8 cellular contexts compared by ENCODE assay signal in the genomic region with DNA sequence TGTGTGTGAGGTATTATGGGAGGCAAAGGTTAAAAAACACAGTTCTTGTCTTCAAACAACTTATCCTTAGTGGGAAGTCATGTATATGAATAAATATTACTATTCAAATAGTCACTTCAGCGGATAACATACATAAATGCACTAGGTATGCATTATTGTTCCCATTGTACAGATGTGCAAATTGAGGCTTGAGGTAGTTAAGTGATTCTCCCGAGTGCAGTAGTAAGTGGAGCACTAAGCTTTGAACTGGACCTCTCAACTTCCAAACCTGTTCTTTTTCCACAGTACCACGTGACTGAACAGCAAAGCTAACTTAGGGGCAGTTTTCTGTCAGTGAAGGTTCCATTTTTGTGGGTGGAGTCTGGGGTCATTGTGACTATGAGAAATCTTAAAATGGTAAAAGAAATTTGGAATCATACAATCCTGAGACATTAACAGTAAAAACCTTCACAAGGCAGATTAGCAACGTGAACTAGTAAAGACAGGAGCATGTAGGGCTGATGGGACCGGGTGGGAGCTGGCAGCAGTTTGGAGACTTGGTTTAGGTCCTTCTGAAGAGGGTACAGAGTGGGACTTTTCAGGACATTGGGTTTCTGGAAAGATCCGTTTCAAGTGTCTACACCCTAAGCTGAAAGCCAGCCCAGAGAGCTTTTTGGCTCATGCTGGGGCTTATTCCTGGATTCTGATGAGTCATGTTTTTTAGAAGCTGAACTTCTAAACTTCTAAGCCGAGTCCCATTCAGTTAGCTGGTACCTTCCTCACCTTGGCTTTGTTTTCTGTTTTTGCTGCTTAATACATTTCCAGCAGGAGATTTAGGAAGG.
DNase-seq lines count a peak whose midpoint lies in the region; ATAC-seq, FAIRE-seq and TF ChIP-seq lines count a peak whose summit lies in the region.

No MANE protein-coding gene starts in this region.

- no peak for TF ChIP-seq CTCF in astrocyte of the spinal cord (IDR thresholded peaks at IDR 0.05; ENCODE audit: low read depth, low read length)
- no peak for TF ChIP-seq CTCF in lower lobe of right lung (IDR thresholded peaks at IDR 0.05)
- no peak for TF ChIP-seq CTCF in D721Med (IDR thresholded peaks at IDR 0.05; ENCODE audit: insufficient read depth, missing control alignments)

- peak overlapping the region; percentile 32; the same call in 1 of the 2 replicates for H3K4me3 ChIP-seq in ACC112 (ENCODE audit: low read depth, low read length)
- H3K4me3 ChIP-seq in astrocyte of the spinal cord (ENCODE audit: low read depth, low read length): no peak overlapping the region
- no peak overlapping the region for H3K4me3 ChIP-seq in lower lobe of right lung

- intact Hi-C loops in lower lobe of right lung (cut with DNase I): no loop called here

- DNase-seq in HT-29 (ENCODE audit: low spot score) (peak; percentile 43), astrocyte of the spinal cord (ENCODE audit: low read depth, low spot score) (peak; percentile 87), lower lobe of right lung (no peak), D721Med (ENCODE audit: insufficient read length, low spot score) (no peak), KBM-7 (no peak)
- no peak for DNase-seq in activated CD4-positive, CD25-positive, alpha-beta regulatory T cell (lab: John Stamatoyannopoulos, UW)

- H3K27me3 ChIP-seq in ACC112 (ENCODE audit: insufficient read depth, low read length): no peaks in the 10 kb centered on the region
- no peaks in the 10 kb centered on the region for H3K27me3 ChIP-seq in lower lobe of right lung (ENCODE audit: low read depth)

- peak; percentile 40 to 75 for ATAC-seq in lower lobe of right lung
- no peak for ATAC-seq in GM18505 (IDR thresholded peaks at IDR 0.05; ENCODE audit: unreplicated experiment)

- FAIRE-seq in D721Med (lab: Jason Lieb, UNC): no peak

- no peak overlapping the region for H2AFZ ChIP-seq in ACC112 (ENCODE audit: low read length, unreplicated experiment)

- peaks cover 70% of the 10 kb centered on the region for H3K79me2 ChIP-seq in ACC112 (ENCODE audit: control insufficient read depth, insufficient read depth, low read length, unreplicated experiment)

- TF ChIP-seq POLR2A in GM18505 (IDR thresholded peaks at IDR 0.05; ENCODE audit: borderline replicate concordance, extremely low read depth, insufficient read depth, insufficient read length): no peak

- H3K36me3 ChIP-seq in ACC112 (ENCODE audit: insufficient read depth, low read length) (no peaks in the 10 kb centered on the region), lower lobe of right lung (no peaks in the 10 kb centered on the region)

- no peaks in the 10 kb centered on the region for H3K9me3 ChIP-seq in lower lobe of right lung

- H3K4me1 ChIP-seq in ACC112 (ENCODE audit: control insufficient read depth, insufficient read depth, low read length, unreplicated experiment) (peaks cover 59% of the 10 kb centered on the region), lower lobe of right lung (peaks cover 12% of the 10 kb centered on the region)

- in situ Hi-C loops in astrocyte of the spinal cord (cut with HindIII; ENCODE audit: low sequenced_read_pairs): no loop called here
- in situ Hi-C loops in KBM-7 (cut with MboI; ENCODE audit: low pct_unique_long_range_greater_than_20kb, low sequenced_read_pairs): no loop called here

- H3K27ac ChIP-seq in ACC112 (ENCODE audit: low read depth, low read length): peak overlapping the region; percentile 92
- H3K27ac ChIP-seq in lower lobe of right lung: no peak overlapping the region

Comparison
In these comparisons a context has a peak if more than half of its experiments do, and no peak if none do; other contexts are left out.
1. DNase-seq: peak in HT-29 (single experiment) and astrocyte of the spinal cord (single experiment); none in lower lobe of right lung (single experiment), D721Med (single experiment), activated CD4-positive, CD25-positive, alpha-beta regulatory T cell (0 of 4) and KBM-7 (single experiment).